Comparison of ENCODE assay signal across 16 cellular contexts in the genomic region with DNA sequence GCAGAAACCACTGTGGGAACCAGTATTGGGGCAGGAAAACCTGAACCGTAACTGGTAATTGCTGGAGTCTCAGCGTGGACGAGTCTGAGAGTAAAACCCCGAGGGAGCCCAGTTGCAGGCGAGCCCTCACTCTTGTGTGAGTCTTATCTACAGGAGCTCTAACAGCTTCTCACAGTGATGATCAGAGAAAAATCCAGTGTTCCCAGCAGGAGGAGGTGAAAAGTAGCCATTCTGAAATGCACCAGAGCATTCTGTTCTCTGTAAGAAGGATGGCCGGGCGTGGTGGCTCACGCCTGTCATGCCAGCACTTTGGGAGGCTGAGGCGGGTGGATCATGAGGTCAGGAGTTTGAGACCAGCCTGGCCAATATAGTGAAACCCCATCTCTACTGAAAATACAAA.
"Had no signal": no experiment of that assay in that cellular context is flagged by ENCODE, and none has a peak within 500 bp of the region (broad histone marks: within the 10 kb centered on the region; RNA-seq: fewer than 3 reads in every experiment).

No MANE protein-coding gene starts in this region.

- H3K79me2 ChIP-seq: hepatocyte had no signal

- H3K4me3 ChIP-seq: hepatocyte, skin epidermis, upper lobe of right lung had no signal

- H3K4me2 ChIP-seq: hepatocyte had no signal

- DNase-seq: activated CD4-positive, CD25-positive, alpha-beta regulatory T cell treated with anti-CD3 and anti-CD28 coated beads, Interleukin-2, amount 50 U/mL, for 72 hours; activated naive CD4-positive, alpha-beta T cell; activated naive CD8-positive, alpha-beta T cell treated with anti-CD3 and anti-CD28 coated beads, Interleukin-2, amount 10 ng/mL, durations not matched to agents 7 days and 5 days; activated T-cell treated with anti-CD3 and anti-CD28 coated beads for 4 hours; cerebellar nuclear complex; effector memory CD8-positive, alpha-beta T cell; midbrain; stimulated activated CD4-positive, alpha-beta T cell treated with anti-CD3 and anti-CD28 coated beads, Interleukin-4, amount 100 ng/mL, for 24 hours; stimulated activated naive CD8-positive, alpha-beta T cell treated with anti-CD3 and anti-CD28 coated beads, Interleukin-15, Interleukin-2, amounts not matched to agents 100 U/mL and 50 U/mL, for 24 hours; T-cell; T-helper 9 cell; upper lobe of right lung had no signal

- H3K27me3 Mint-ChIP-seq: dendritic cell treated with granulocyte-macrophage colony-stimulating factor and Interleukin-4, amounts not matched to agents 40 ng/mL and 50 ng/mL, for 4 days had no signal

- H3K36me3 Mint-ChIP-seq: activated naive CD8-positive, alpha-beta T cell treated with anti-CD3 and anti-CD28 coated beads, Interleukin-2, amount 10 ng/mL, durations not matched to agents 7 days and 5 days; brain; T-cell had no signal

- H2AFZ ChIP-seq: hepatocyte had no signal

- H3K27me3 ChIP-seq: hepatocyte, upper lobe of right lung had no signal

- ATAC-seq: effector memory CD8-positive, alpha-beta T cell; stimulated activated naive CD8-positive, alpha-beta T cell treated with anti-CD3 and anti-CD28 coated beads, Interleukin-15, Interleukin-2, amounts not matched to agents 100 U/mL and 50 U/mL, for 24 hours; T-cell; upper lobe of right lung had no signal

- H3K9me3 Mint-ChIP-seq: activated naive CD8-positive, alpha-beta T cell treated with anti-CD3 and anti-CD28 coated beads, Interleukin-2, amount 10 ng/mL, durations not matched to agents 7 days and 5 days; dendritic cell treated with granulocyte-macrophage colony-stimulating factor and Interleukin-4, amounts not matched to agents 40 ng/mL and 50 ng/mL, for 4 days; effector memory CD8-positive, alpha-beta T cell; T-cell had no signal

- H3K9me3 ChIP-seq: upper lobe of right lung had no signal

- H3K36me3 ChIP-seq: upper lobe of right lung had no signal

- H3K4me3 Mint-ChIP-seq: activated naive CD8-positive, alpha-beta T cell treated with anti-CD3 and anti-CD28 coated beads, Interleukin-2, amount 10 ng/mL, durations not matched to agents 7 days and 5 days; brain; dendritic cell treated with granulocyte-macrophage colony-stimulating factor and Interleukin-4, amounts not matched to agents 40 ng/mL and 50 ng/mL, for 4 days; effector memory CD8-positive, alpha-beta T cell; T-cell had no signal

- H3K4me1 Mint-ChIP-seq: activated naive CD8-positive, alpha-beta T cell treated with anti-CD3 and anti-CD28 coated beads, Interleukin-2, amount 10 ng/mL, durations not matched to agents 7 days and 5 days; T-cell had no signal

- H3K27ac Mint-ChIP-seq: activated naive CD8-positive, alpha-beta T cell treated with anti-CD3 and anti-CD28 coated beads, Interleukin-2, amount 10 ng/mL, durations not matched to agents 7 days and 5 days; dendritic cell treated with granulocyte-macrophage colony-stimulating factor and Interleukin-4, amounts not matched to agents 40 ng/mL and 50 ng/mL, for 4 days; effector memory CD8-positive, alpha-beta T cell; T-cell had no signal

- H3K27ac ChIP-seq: hepatocyte, skin epidermis, upper lobe of right lung had no signal
